In genomic region chr2:110576763-110577416, GRCh38 we compare ENCODE assay signal across 8 cellular contexts. TPM values are rescaled to one million over a fixed set of nuclear protein-coding genes. Genes with fewer than 3 reads are reported as not detected.
DNase-seq lines count a peak whose midpoint lies in the region; ATAC-seq and TF ChIP-seq lines count a peak whose summit lies in the region.
"Not testable (repeated sequence)": the region's sequence is repeated elsewhere in the genome, so short reads cannot be mapped to it uniquely, and the experiment has no call there.

RGPD6 (minus strand) TSS chr2:110577222; CDS start chr2:110577024, 198 bp downstream.

- H3K27me3 Mint-ChIP-seq in activated B cell treated with CpG ODN at 0.5 μM for 24 hours = not testable (repeated sequence)

- not testable (repeated sequence) for H3K9me3 ChIP-seq in AG04450 (ENCODE audit: control insufficient read depth, insufficient read depth, low read length)

- H3K9me3 Mint-ChIP-seq in activated B cell treated with CpG ODN at 0.5 μM for 24 hours = not testable (repeated sequence)

- H3K27me3 ChIP-seq in AG04450 (ENCODE audit: control insufficient read depth, insufficient read depth, low read length); kidney epithelial cell (ENCODE audit: control insufficient read depth, insufficient read depth, low read length): not testable (repeated sequence)

- H3K4me1 Mint-ChIP-seq in activated B cell treated with CpG ODN at 0.5 μM for 24 hours = not testable (repeated sequence)

- not testable (repeated sequence) for H3K36me3 ChIP-seq in kidney epithelial cell (ENCODE audit: control insufficient read depth, insufficient read depth, low read length)

- intact Hi-C loops in activated B cell treated with CpG ODN at 0.5 μM for 24 hours (cut with micrococcal nuclease) = not testable (repeated sequence)

- H3K4me3 ChIP-seq in AG04450 (ENCODE audit: low read depth, low read length) = not testable (repeated sequence)
- H3K4me3 ChIP-seq in kidney epithelial cell (ENCODE audit: low read depth, low read length) = peak within 1 kb of the TSS; percentile 17

- CTCF ChIA-PET in AG04450 (lab: Charles Lee); activated B cell treated with CpG ODN at 0.5 μM for 24 hours (lab: Charles Lee): not testable (repeated sequence)

- not testable (repeated sequence) for TF ChIP-seq CTCF in AG04450 (IDR thresholded peaks at IDR 0.05; ENCODE audit: low read depth, low read length); activated B cell treated with CpG ODN at 0.5 μM for 24 hours (IDR thresholded peaks at IDR 0.05); kidney epithelial cell (IDR thresholded peaks at IDR 0.05; ENCODE audit: insufficient read depth, low read length, poor library complexity, severe bottlenecking)

- H3K4me3 Mint-ChIP-seq in activated B cell treated with CpG ODN at 0.5 μM for 24 hours = not testable (repeated sequence)

- peak; percentile 97 for ATAC-seq in GM19351 (IDR thresholded peaks at IDR 0.05; ENCODE audit: unreplicated experiment)
- ATAC-seq in HG02610 (IDR thresholded peaks at IDR 0.05; ENCODE audit: unreplicated experiment) = peak; percentile 99
- ATAC-seq in HG03432 (IDR thresholded peaks at IDR 0.05; ENCODE audit: unreplicated experiment) = peak; percentile 99
- ATAC-seq in activated B cell treated with CpG ODN at 0.5 μM for 24 hours (ENCODE audit: low read depth) = peak; percentile 99

- POLR2A ChIA-PET in AG04450 (lab: Yijun Ruan, JAX); activated B cell treated with CpG ODN at 0.5 μM for 24 hours (lab: Charles Lee): not testable (repeated sequence)

- H3K36me3 Mint-ChIP-seq in activated B cell treated with CpG ODN at 0.5 μM for 24 hours (ENCODE audit: low read depth) = not testable (repeated sequence)

- not testable (repeated sequence) for DNase-seq in AG04450 (ENCODE audit: low read depth, low spot score); activated B cell treated with CpG ODN at 0.5 μM for 24 hours; dermis microvascular lymphatic vessel endothelial cell (ENCODE audit: low read depth in 2 of 2); kidney epithelial cell (ENCODE audit: low read depth); pulmonary artery endothelial cell (ENCODE audit: low read depth, low spot score)

- H3K27ac ChIP-seq in AG04450 (ENCODE audit: low read depth, low read length) = not testable (repeated sequence)

- not testable (repeated sequence) for H3K27ac Mint-ChIP-seq in activated B cell treated with CpG ODN at 0.5 μM for 24 hours

RNA-seq across cellular contexts. Expression of gene RGPD6, which starts in this region (rescaled TPM):
- 8.6 and 13.9 TPM in 2 replicates for polyA plus RNA-seq in AG04450 (2011; rRNA removed)
- polyA minus RNA-seq in AG04450 (2011; rRNA and poly(A)+ RNA removed) = 12.2 and 16.6 TPM in 2 replicates
- total RNA-seq in activated B cell treated with CpG ODN at 0.5 μM for 24 hours (18.4 and 28.3 TPM in 2 replicates), dermis microvascular lymphatic vessel endothelial cell (19.2 and 27.0 TPM in 2 replicates), kidney epithelial cell (21.0 and 30.6 TPM in 2 replicates), pulmonary artery endothelial cell (23.0 and 29.9 TPM in 2 replicates)
